8 cellular contexts compared by ENCODE assay signal in the genomic region with DNA sequence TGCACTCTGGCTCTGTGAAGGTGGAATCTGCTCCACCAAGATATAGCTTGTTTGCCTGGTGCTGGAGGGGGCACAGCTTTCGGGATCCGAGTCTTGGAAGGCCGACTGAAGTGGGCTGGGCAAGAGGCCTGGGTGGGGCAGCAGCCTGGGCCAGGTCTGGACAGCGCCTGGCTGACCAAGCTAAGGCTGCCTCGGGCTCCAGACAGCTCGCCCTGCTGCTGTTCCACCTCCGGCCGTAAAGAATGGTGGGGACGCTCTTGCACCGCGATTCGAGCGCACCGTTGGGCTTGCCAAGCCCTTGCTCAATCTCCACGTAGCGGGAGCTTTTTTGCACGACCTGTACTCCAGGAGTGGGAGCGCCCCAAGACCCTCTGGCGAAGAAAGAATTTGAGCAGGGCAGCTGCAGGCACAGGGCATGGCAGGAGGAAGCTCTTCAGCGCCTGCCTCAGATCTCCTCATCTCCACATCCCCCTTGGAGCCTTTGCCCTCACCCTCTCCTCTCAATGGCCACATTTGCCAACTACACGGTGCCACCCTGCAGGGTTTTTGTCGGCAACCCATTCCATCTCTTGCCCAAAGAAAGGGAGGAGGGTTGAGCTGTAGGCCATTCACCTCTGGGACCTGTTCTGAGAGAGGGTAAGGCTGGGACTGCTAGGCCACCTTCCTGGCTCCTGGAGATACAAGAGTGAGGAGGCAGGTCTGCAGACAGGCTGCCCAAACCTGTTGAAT. TPM values are rescaled to one million over a fixed set of nuclear protein-coding genes. Genes with fewer than 3 reads are reported as not detected.
A peak's percentile ranks its signal among the peaks of the same experiment; 100 is the strongest.
DNase-seq lines count a peak whose midpoint lies in the region; ATAC-seq, FAIRE-seq and TF ChIP-seq lines count a peak whose summit lies in the region.

No MANE protein-coding gene starts in this region.

- CTCF ChIA-PET in activated CD8-positive, alpha-beta memory T cell treated with anti-CD3 and anti-CD28 coated beads, Interleukin-2, amount 10 ng/mL, durations not matched to agents 7 days and 5 days (lab: Charles Lee): interaction anchor here (0.6 to 1.4 kb wide), 3 partner anchors 612 to 1172 kb away, joined by 3 to 5 read pairs (median 4); no protein-coding TSS in a partner anchor

- ATAC-seq in activated CD8-positive, alpha-beta memory T cell treated with anti-CD3 and anti-CD28 coated beads, Interleukin-2, amount 10 ng/mL, durations not matched to agents 7 days and 5 days: no peak
- peak; percentile 91 for ATAC-seq in left ventricle myocardium superior

- peak; percentile 50 for FAIRE-seq in H54 (lab: Jason Lieb, UNC)

- H3K27ac Mint-ChIP-seq in activated CD8-positive, alpha-beta memory T cell treated with anti-CD3 and anti-CD28 coated beads, Interleukin-2, amount 10 ng/mL, durations not matched to agents 7 days and 5 days: no peak overlapping the region
- no peak overlapping the region for H3K27ac Mint-ChIP-seq in activated naive CD8-positive, alpha-beta T cell treated with anti-CD3 and anti-CD28 coated beads for 36 hours
- no peak overlapping the region for H3K27ac Mint-ChIP-seq in CD14-positive monocyte

- no peaks in the 10 kb centered on the region for H3K4me1 Mint-ChIP-seq in activated CD8-positive, alpha-beta memory T cell treated with anti-CD3 and anti-CD28 coated beads, Interleukin-2, amount 10 ng/mL, durations not matched to agents 7 days and 5 days
- no peaks in the 10 kb centered on the region for H3K4me1 Mint-ChIP-seq in activated naive CD8-positive, alpha-beta T cell treated with anti-CD3 and anti-CD28 coated beads for 36 hours
- H3K4me1 Mint-ChIP-seq in CD14-positive monocyte: no peaks in the 10 kb centered on the region

- no peaks in the 10 kb centered on the region for H3K9me3 Mint-ChIP-seq in activated CD8-positive, alpha-beta memory T cell treated with anti-CD3 and anti-CD28 coated beads, Interleukin-2, amount 10 ng/mL, durations not matched to agents 7 days and 5 days (ENCODE audit: low read depth)
- H3K9me3 Mint-ChIP-seq in activated naive CD8-positive, alpha-beta T cell treated with anti-CD3 and anti-CD28 coated beads for 36 hours: no peaks in the 10 kb centered on the region
- peaks cover 0 to 1% (median 0%) of the 10 kb centered on the region in 7 donors for H3K9me3 Mint-ChIP-seq in CD14-positive monocyte

- intact Hi-C loops in left ventricle myocardium superior (cut with micrococcal nuclease) (no loop called here), CD14-positive monocyte (cut with micrococcal nuclease) (no loop called here)

- H3K27me3 Mint-ChIP-seq in activated CD8-positive, alpha-beta memory T cell treated with anti-CD3 and anti-CD28 coated beads, Interleukin-2, amount 10 ng/mL, durations not matched to agents 7 days and 5 days: peaks cover 3% of the 10 kb centered on the region
- H3K27me3 Mint-ChIP-seq in activated naive CD8-positive, alpha-beta T cell treated with anti-CD3 and anti-CD28 coated beads for 36 hours: peaks cover 5% of the 10 kb centered on the region
- H3K27me3 Mint-ChIP-seq in CD14-positive monocyte (ENCODE audit: low read depth in 3 of 3): peaks cover 3 to 18% (median 9%) of the 10 kb centered on the region in 3 donors

- TF ChIP-seq CTCF in CD14-positive monocyte (IDR thresholded peaks at IDR 0.05): no peak

- H3K36me3 Mint-ChIP-seq in activated CD8-positive, alpha-beta memory T cell treated with anti-CD3 and anti-CD28 coated beads, Interleukin-2, amount 10 ng/mL, durations not matched to agents 7 days and 5 days: no peaks in the 10 kb centered on the region
- H3K36me3 Mint-ChIP-seq in activated naive CD8-positive, alpha-beta T cell treated with anti-CD3 and anti-CD28 coated beads for 36 hours: no peaks in the 10 kb centered on the region
- no peaks in the 10 kb centered on the region for H3K36me3 Mint-ChIP-seq in CD14-positive monocyte

- H3K4me3 ChIP-seq in skeletal muscle cell (ENCODE audit: low read depth, low read length): no peak overlapping the region

- no peak for TF ChIP-seq POLR2A in H54 (IDR thresholded peaks at IDR 0.05; ENCODE audit: low read depth, low read length)

- no peak overlapping the region for H3K4me3 Mint-ChIP-seq in activated CD8-positive, alpha-beta memory T cell treated with anti-CD3 and anti-CD28 coated beads, Interleukin-2, amount 10 ng/mL, durations not matched to agents 7 days and 5 days
- H3K4me3 Mint-ChIP-seq in activated naive CD8-positive, alpha-beta T cell treated with anti-CD3 and anti-CD28 coated beads for 36 hours: no peak overlapping the region
- no peak overlapping the region for H3K4me3 Mint-ChIP-seq in CD14-positive monocyte

- peak; percentile 53 for DNase-seq in activated CD8-positive, alpha-beta memory T cell treated with anti-CD3 and anti-CD28 coated beads, Interleukin-2, amount 50 U/mL, for 48 hours
- no peak for DNase-seq in activated CD8-positive, alpha-beta memory T cell treated with anti-CD3 and anti-CD28 coated beads, Interleukin-2, amount 10 ng/mL, durations not matched to agents 7 days and 5 days
- DNase-seq in H54 (ENCODE audit: insufficient read length, low spot score) (peak; percentile 56), NCI-H1105 (lab: John Stamatoyannopoulos, UW) (peak; percentile 66), left ventricle myocardium superior (peak; percentile 70), skeletal muscle cell (ENCODE audit: low read depth) (peak; percentile 11), CD14-positive monocyte (ENCODE audit: low spot score) (no peak)
- peak; percentile 15 for DNase-seq in activated naive CD8-positive, alpha-beta T cell treated with anti-CD3 and anti-CD28 coated beads for 36 hours

RNA-seq across cellular contexts. Expression of a gene that starts 18.9 kb away (rescaled TPM):
- not detected for total RNA-seq in activated CD8-positive, alpha-beta memory T cell treated with anti-CD3 and anti-CD28 coated beads, Interleukin-2, amount 10 ng/mL, durations not matched to agents 7 days and 5 days
- not detected for total RNA-seq in activated naive CD8-positive, alpha-beta T cell treated with anti-CD3 and anti-CD28 coated beads for 36 hours
- total RNA-seq in left ventricle myocardium superior: not detected
- not detected for polyA plus RNA-seq in CD14-positive monocyte

RNA-seq across cellular contexts. Expression of a gene that starts 37.6 kb away (rescaled TPM):
- not detected for total RNA-seq in activated CD8-positive, alpha-beta memory T cell treated with anti-CD3 and anti-CD28 coated beads, Interleukin-2, amount 10 ng/mL, durations not matched to agents 7 days and 5 days
- not detected for total RNA-seq in activated naive CD8-positive, alpha-beta T cell treated with anti-CD3 and anti-CD28 coated beads for 36 hours
- not detected for total RNA-seq in left ventricle myocardium superior
- polyA plus RNA-seq in CD14-positive monocyte: not detected

RNA-seq across cellular contexts. Expression of a gene that starts 58.2 kb away (rescaled TPM):
- total RNA-seq in activated CD8-positive, alpha-beta memory T cell treated with anti-CD3 and anti-CD28 coated beads, Interleukin-2, amount 10 ng/mL, durations not matched to agents 7 days and 5 days: not detected
- not detected for total RNA-seq in activated naive CD8-positive, alpha-beta T cell treated with anti-CD3 and anti-CD28 coated beads for 36 hours
- total RNA-seq in left ventricle myocardium superior: 1.7 TPM
- not detected for polyA plus RNA-seq in CD14-positive monocyte

Comparison
In these comparisons a context has a peak if more than half of its experiments do, and no peak if none do; other contexts are left out.
1. DNase-seq: peak in activated CD8-positive, alpha-beta memory T cell treated with anti-CD3 and anti-CD28 coated beads, Interleukin-2, amount 50 U/mL, for 48 hours (single experiment), H54 (single experiment), NCI-H1105 (single experiment), activated naive CD8-positive, alpha-beta T cell treated with anti-CD3 and anti-CD28 coated beads for 36 hours (single experiment), left ventricle myocardium superior (single experiment) and skeletal muscle cell (single experiment); none in activated CD8-positive, alpha-beta memory T cell treated with anti-CD3 and anti-CD28 coated beads, Interleukin-2, amount 10 ng/mL, durations not matched to agents 7 days and 5 days (single experiment) and CD14-positive monocyte (single experiment).